8 cellular contexts compared by ENCODE assay signal in the genomic region with DNA sequence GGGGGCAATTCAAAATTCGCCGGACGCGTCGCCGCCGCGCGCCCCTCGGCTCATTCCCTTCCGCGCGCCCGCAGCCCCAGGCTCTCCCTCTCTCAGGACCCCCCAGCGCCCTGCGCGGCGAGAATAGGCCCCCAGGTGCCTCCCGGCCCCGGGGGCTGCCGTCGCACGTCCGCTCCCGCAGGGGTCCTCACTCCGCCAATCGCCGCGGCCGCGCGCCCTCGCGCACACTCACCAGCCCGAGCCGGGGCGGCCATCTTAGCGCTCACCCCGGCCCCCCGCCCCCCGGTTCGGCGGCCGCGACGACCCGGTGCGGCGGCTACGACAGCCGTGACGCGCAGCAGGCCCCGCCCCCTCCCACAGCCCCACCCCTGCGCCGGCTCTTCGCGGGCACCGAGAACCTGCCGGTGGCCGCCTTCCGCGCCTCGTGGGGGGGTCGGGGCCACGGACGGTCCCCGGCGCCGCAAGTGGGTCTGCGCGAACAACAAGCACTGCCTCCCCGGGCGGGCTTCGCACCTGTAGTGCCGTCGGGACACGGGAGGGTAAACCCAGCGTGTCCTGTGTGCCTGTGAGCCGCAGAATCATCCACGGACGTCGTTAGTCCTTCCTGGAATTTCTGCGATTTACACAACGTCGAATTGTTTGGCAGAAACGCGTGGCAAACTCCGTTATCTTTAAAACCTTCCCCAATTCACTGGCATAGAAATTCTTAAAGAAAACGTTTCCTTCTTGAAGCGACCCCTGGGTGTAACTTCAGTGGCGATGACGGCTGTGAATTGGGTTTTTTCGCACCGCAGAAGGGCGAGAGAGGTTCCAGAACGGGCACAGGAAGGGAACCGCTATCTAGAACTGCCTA.
A peak's percentile ranks its signal among the peaks of the same experiment; 100 is the strongest.
DNase-seq lines count a peak whose midpoint lies in the region; ATAC-seq lines count a peak whose summit lies in the region.

No MANE protein-coding gene starts in this region.

- ATAC-seq in GM21717 (IDR thresholded peaks at IDR 0.05; ENCODE audit: unreplicated experiment), result no peak

- H3K27ac ChIP-seq in caudate nucleus (ENCODE audit: low read depth, low read length), result no peak overlapping the region

- peak; percentile 17 to 43 for DNase-seq in NCI-H524 (lab: John Stamatoyannopoulos, UW)
- DNase-seq in NCI-H524 treated with DMSO at 0.1 percent for 48 hours (lab: John Stamatoyannopoulos, UW), result no peak
- peak; percentile 5 to 28 (median 14) for DNase-seq in activated CD4-positive, CD25-positive, alpha-beta regulatory T cell (lab: John Stamatoyannopoulos, UW)
- DNase-seq in caudate nucleus (lab: John Stamatoyannopoulos, UW), result peak in 49 of 61 donors; percentile 3 to 70 (median 28)
- DNase-seq in kidney tubule cell (ENCODE audit: low spot score), result peak; percentile 52
- peak; percentile 39 to 55 for DNase-seq in stimulated activated CD4-positive, alpha-beta T cell treated with anti-CD3 and anti-CD28 coated beads, Interleukin-1b, Interleukin-23, amount 100 ng/mL, for 1 hour (ENCODE audit: low read depth in 2 of 2)
- DNase-seq in dedifferentiated amniotic fluid mesenchymal stem cell (ENCODE audit: extremely low spot score), result no peak

Comparison
In these comparisons a context has a peak if more than half of its experiments do, and no peak if none do; other contexts are left out.
1. DNase-seq: peak in NCI-H524 (2 of 2), activated CD4-positive, CD25-positive, alpha-beta regulatory T cell (4 of 4), caudate nucleus (49 of 61), kidney tubule cell (single experiment) and stimulated activated CD4-positive, alpha-beta T cell treated with anti-CD3 and anti-CD28 coated beads, Interleukin-1b, Interleukin-23, amount 100 ng/mL, for 1 hour (2 of 2); none in NCI-H524 treated with DMSO at 0.1 percent for 48 hours (single experiment) and dedifferentiated amniotic fluid mesenchymal stem cell (single experiment).